ENCODE assay signal across 11 cellular contexts in the genomic region with DNA sequence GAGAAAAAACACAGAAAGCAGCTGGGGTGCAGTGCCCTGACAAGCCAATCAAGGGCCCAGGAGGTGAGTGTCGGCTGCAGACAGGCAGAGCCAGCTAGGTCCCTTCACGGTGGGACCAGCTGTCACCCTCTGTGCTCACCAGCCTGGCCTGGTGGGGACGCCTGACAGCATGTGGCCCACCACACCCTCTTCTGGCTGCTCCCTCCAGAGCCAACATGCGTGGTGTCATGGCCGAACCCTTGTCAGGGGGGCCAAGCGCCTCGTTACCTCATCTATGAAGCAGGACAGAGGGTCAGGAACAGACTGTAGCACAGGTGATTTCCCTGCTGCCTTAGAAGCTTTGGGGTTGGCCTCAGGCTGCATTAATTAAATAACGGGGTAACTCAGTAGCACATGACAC. TPM values are rescaled to one million over a fixed set of nuclear protein-coding genes. Genes with fewer than 3 reads are reported as not detected.
DNase-seq lines count a peak whose midpoint lies in the region; ATAC-seq and TF ChIP-seq lines count a peak whose summit lies in the region.
"Had no signal": no experiment of that assay in that cellular context is flagged by ENCODE, and none has a peak within 500 bp of the region (broad histone marks: within the 10 kb centered on the region; RNA-seq: fewer than 3 reads in every experiment).

No MANE protein-coding gene starts in this region.

- CTCF ChIA-PET in activated naive CD4-positive, alpha-beta T cell treated with anti-CD3 and anti-CD28 coated beads for 36 hours (lab: Charles Lee) = interaction anchor here (0.7 to 1.5 kb wide), 6 partner anchors 9 to 143 kb away, joined by 3 to 5 read pairs (median 4); no protein-coding TSS in a partner anchor
- CTCF ChIA-PET in GM10248 (lab: Yijun Ruan, JAX) = interaction anchor here (0.7 to 5.8 kb wide), 7 partner anchors 8 to 389 kb away, joined by 3 to 24 read pairs (median 4); no protein-coding TSS in a partner anchor

- no peak for DNase-seq in activated naive CD4-positive, alpha-beta T cell treated with anti-CD3 and anti-CD28 coated beads for 36 hours
- no peak for DNase-seq in activated naive CD4-positive, alpha-beta T cell treated with anti-CD3 and anti-CD28 coated beads, Interleukin-2, amount 50 U/mL, for 16 hours
- DNase-seq in lower lobe of right lung = no peak
- DNase-seq in GM10248 (ENCODE audit: extremely low spot score) = no peak
- DNase-seq: NCI-H2081 treated with DMSO at 0.1 percent for 48 hours, SK-N-SH had no signal

- H3K27me3 ChIP-seq in lower lobe of right lung (ENCODE audit: low read depth) = no peaks in the 10 kb centered on the region
- no peaks in the 10 kb centered on the region for H3K27me3 ChIP-seq in thymus (ENCODE audit: control insufficient read depth, insufficient read depth)

- intact Hi-C loops in activated naive CD4-positive, alpha-beta T cell treated with anti-CD3 and anti-CD28 coated beads for 36 hours (cut with micrococcal nuclease) = loop anchor here (5.0 kb wide), 2 partner anchors 94 to 439 kb away; a partner anchor contains a TSS
- intact Hi-C loops in lower lobe of right lung (cut with DNase I) = no loop called here

- no peak overlapping the region for H3K4me3 Mint-ChIP-seq in activated naive CD4-positive, alpha-beta T cell treated with anti-CD3 and anti-CD28 coated beads for 36 hours
- H3K4me3 Mint-ChIP-seq in activated naive CD8-positive, alpha-beta T cell = no peak overlapping the region
- H3K4me3 Mint-ChIP-seq: GM23338 had no signal

- POLR2A ChIA-PET in GM10248 (lab: Yijun Ruan, JAX) = interaction anchor here (0.5 kb wide), 1 partner anchor 36 kb away, joined by 5 read pairs; no protein-coding TSS in a partner anchor

- no peaks in the 10 kb centered on the region for H3K9me3 ChIP-seq in lower lobe of right lung
- no peaks in the 10 kb centered on the region for H3K9me3 ChIP-seq in thymus (ENCODE audit: control insufficient read depth)
- H3K9me3 ChIP-seq: SK-N-SH had no signal

- H3K4me1 ChIP-seq in lower lobe of right lung (peaks cover 87% of the 10 kb centered on the region), thymus (ENCODE audit: control insufficient read depth, insufficient read depth, low read length) (peaks cover 9% of the 10 kb centered on the region)

- no peak for ATAC-seq in lower lobe of right lung
- ATAC-seq in HG02840 (IDR thresholded peaks at IDR 0.05; ENCODE audit: low FRiP score, unreplicated experiment) = no peak
- ATAC-seq in GM18870 (IDR thresholded peaks at IDR 0.05; ENCODE audit: unreplicated experiment) = no peak

- 85% methylated on average over 8 of the region's 8 CpGs for WGBS in thymus

- H3K9me3 Mint-ChIP-seq in activated naive CD4-positive, alpha-beta T cell treated with anti-CD3 and anti-CD28 coated beads for 36 hours = no peaks in the 10 kb centered on the region
- H3K9me3 Mint-ChIP-seq in activated naive CD8-positive, alpha-beta T cell (ENCODE audit: low read depth) = no peaks in the 10 kb centered on the region

- peaks cover 2% of the 10 kb centered on the region for H3K36me3 Mint-ChIP-seq in activated naive CD4-positive, alpha-beta T cell treated with anti-CD3 and anti-CD28 coated beads for 36 hours (ENCODE audit: low read depth)
- H3K36me3 Mint-ChIP-seq in activated naive CD8-positive, alpha-beta T cell = no peaks in the 10 kb centered on the region

- peaks cover 61% of the 10 kb centered on the region for H3K4me1 Mint-ChIP-seq in activated naive CD4-positive, alpha-beta T cell treated with anti-CD3 and anti-CD28 coated beads for 36 hours (ENCODE audit: low read depth)
- H3K4me1 Mint-ChIP-seq in activated naive CD8-positive, alpha-beta T cell (ENCODE audit: low read depth) = peaks cover 57% of the 10 kb centered on the region

- H3K27me3 Mint-ChIP-seq in activated naive CD4-positive, alpha-beta T cell treated with anti-CD3 and anti-CD28 coated beads for 36 hours (ENCODE audit: low read depth) = no peaks in the 10 kb centered on the region
- no peaks in the 10 kb centered on the region for H3K27me3 Mint-ChIP-seq in activated naive CD8-positive, alpha-beta T cell

- no peak for TF ChIP-seq CTCF in lower lobe of right lung (IDR thresholded peaks at IDR 0.05)
- TF ChIP-seq CTCF in GM10248 (IDR thresholded peaks at IDR 0.05; ENCODE audit: control extremely low read depth, extremely low read depth, low read depth, missing control alignments) = no peak

- H3K4me3 ChIP-seq in lower lobe of right lung (no peak overlapping the region), thymus (ENCODE audit: low read length) (no peak overlapping the region)
- H3K4me3 ChIP-seq: GM23338 had no signal

- H3K36me3 ChIP-seq in lower lobe of right lung (no peaks in the 10 kb centered on the region), thymus (ENCODE audit: control insufficient read depth, insufficient read depth) (no peaks in the 10 kb centered on the region)

- H3K27ac ChIP-seq in lower lobe of right lung (peak overlapping the region; percentile 87), thymus (ENCODE audit: low read depth) (peak overlapping the region; percentile 53)

- H3K27ac Mint-ChIP-seq in activated naive CD4-positive, alpha-beta T cell treated with anti-CD3 and anti-CD28 coated beads for 36 hours = peak overlapping the region; percentile 87
- H3K27ac Mint-ChIP-seq in activated naive CD8-positive, alpha-beta T cell = peak overlapping the region; percentile 89

RNA-seq across cellular contexts. Expression of a gene that starts 40.0 kb away (rescaled TPM):
- total RNA-seq in activated naive CD4-positive, alpha-beta T cell treated with anti-CD3 and anti-CD28 coated beads for 36 hours = 10 to 100 TPM; 12.3 to 14.3 TPM
- total RNA-seq in lower lobe of right lung = 30.6 TPM
- polyA plus RNA-seq in thymus = 66.1 TPM

RNA-seq across cellular contexts. Expression of a gene that starts 43.9 kb away (rescaled TPM):
- total RNA-seq in activated naive CD4-positive, alpha-beta T cell treated with anti-CD3 and anti-CD28 coated beads for 36 hours = 10 to 100 TPM; 14.1 TPM
- 19.7 TPM for total RNA-seq in lower lobe of right lung
- polyA plus RNA-seq in thymus = 14.3 TPM

RNA-seq across cellular contexts. Expression of a gene that starts 58.8 kb away (rescaled TPM):
- 10 to 100 TPM; 62.6 to 71.4 TPM for total RNA-seq in activated naive CD4-positive, alpha-beta T cell treated with anti-CD3 and anti-CD28 coated beads for 36 hours
- 65.6 TPM for total RNA-seq in lower lobe of right lung
- polyA plus RNA-seq in thymus = 50.3 TPM
